8 cellular contexts compared by ENCODE assay signal in genomic region chr1:54886724-54887664, GRCh38. TPM values are rescaled to one million over a fixed set of nuclear protein-coding genes. Genes with fewer than 3 reads are reported as not detected.
DNase-seq lines count a peak whose midpoint lies in the region; ATAC-seq and TF ChIP-seq lines count a peak whose summit lies in the region.

A gene with protein sequence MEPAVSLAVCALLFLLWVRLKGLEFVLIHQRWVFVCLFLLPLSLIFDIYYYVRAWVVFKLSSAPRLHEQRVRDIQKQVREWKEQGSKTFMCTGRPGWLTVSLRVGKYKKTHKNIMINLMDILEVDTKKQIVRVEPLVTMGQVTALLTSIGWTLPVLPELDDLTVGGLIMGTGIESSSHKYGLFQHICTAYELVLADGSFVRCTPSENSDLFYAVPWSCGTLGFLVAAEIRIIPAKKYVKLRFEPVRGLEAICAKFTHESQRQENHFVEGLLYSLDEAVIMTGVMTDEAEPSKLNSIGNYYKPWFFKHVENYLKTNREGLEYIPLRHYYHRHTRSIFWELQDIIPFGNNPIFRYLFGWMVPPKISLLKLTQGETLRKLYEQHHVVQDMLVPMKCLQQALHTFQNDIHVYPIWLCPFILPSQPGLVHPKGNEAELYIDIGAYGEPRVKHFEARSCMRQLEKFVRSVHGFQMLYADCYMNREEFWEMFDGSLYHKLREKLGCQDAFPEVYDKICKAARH (minus strand): TSS chr1:54887195. CDS start chr1:54887119, 76 bp downstream.

- H3K4me3 Mint-ChIP-seq in HFFc6 (peak within 1 kb of the TSS; percentile 96), T-cell (peak within 1 kb of the TSS; percentile 88 to 95 (median 95)), progenitor cell of endocrine pancreas (ENCODE audit: low read depth) (peak within 1 kb of the TSS; percentile 93)

- peak within 1 kb of the TSS; percentile 62; the same call in 1 of the 2 replicates for H3K27ac Mint-ChIP-seq in HFFc6
- H3K27ac Mint-ChIP-seq in T-cell: peak within 1 kb of the TSS in 1 of 2 donors; percentile 64
- H3K27ac Mint-ChIP-seq in progenitor cell of endocrine pancreas: peak within 1 kb of the TSS; percentile 96

- POLR2A ChIA-PET in T-cell (lab: Charles Lee): no interaction called here

- DNase-seq in GM12864 (ENCODE audit: low read depth) (peak; percentile 33), HFFc6 (peak; percentile 58), NAMALWA (ENCODE audit: low spot score) (peak; percentile 75), T-cell (peak; percentile 24 to 73 (median 48)), amniotic epithelial cell (ENCODE audit: low read depth) (peak; percentile 76), left cardiac atrium (peak; percentile 88), progenitor cell of endocrine pancreas (ENCODE audit: low spot score, unreplicated experiment) (peak; percentile 62), ureter (ENCODE audit: low spot score) (peak; percentile 82)

- H3K36me3 Mint-ChIP-seq in HFFc6 (ENCODE audit: low read depth) (peaks cover 13% of the 10 kb centered on the region), T-cell (peaks cover 5% of the 10 kb centered on the region), progenitor cell of endocrine pancreas (ENCODE audit: insufficient read depth) (peaks cover 10% of the 10 kb centered on the region)

- peak; percentile 90 to 94 (median 92) for ATAC-seq in T-cell (replicated peaks in 1 of 4)
- ATAC-seq in left cardiac atrium: peak; percentile 97 to 98

- no peak for TF ChIP-seq CTCF in GM12864 (IDR thresholded peaks at IDR 0.05; ENCODE audit: low read depth, low read length, missing control alignments)
- TF ChIP-seq CTCF in HFFc6 (IDR thresholded peaks at IDR 0.05): no peak
- TF ChIP-seq CTCF in progenitor cell of endocrine pancreas (IDR thresholded peaks at IDR 0.05; ENCODE audit: unreplicated experiment): no peak

- H3K4me1 Mint-ChIP-seq in HFFc6 (ENCODE audit: low read depth) (peaks cover 59% of the 10 kb centered on the region), T-cell (peaks cover 24 to 28% (median 24%) of the 10 kb centered on the region in 3 donors), progenitor cell of endocrine pancreas (ENCODE audit: low read depth) (peaks cover 57% of the 10 kb centered on the region)

- intact Hi-C loops in left cardiac atrium (cut with DNase I): loop anchor here in 1 of 2 donors (10.0 kb wide), 1 partner anchor 58 kb away; no protein-coding TSS in a partner anchor

- H3K9me3 Mint-ChIP-seq in HFFc6: no peaks in the 10 kb centered on the region
- H3K9me3 Mint-ChIP-seq in T-cell: no peaks in the 10 kb centered on the region
- no peaks in the 10 kb centered on the region for H3K9me3 Mint-ChIP-seq in progenitor cell of endocrine pancreas (ENCODE audit: low read depth)

- CTCF ChIA-PET in T-cell (lab: Charles Lee): interaction anchor here (0.5 to 1.1 kb wide), 6 partner anchors 9 to 398 kb away, joined by 3 to 8 read pairs (median 3); no protein-coding TSS in a partner anchor

- H3K4me3 ChIP-seq in GM12864 (ENCODE audit: low read depth, low read length): peak within 1 kb of the TSS; percentile 79

- H3K27me3 Mint-ChIP-seq in HFFc6 (ENCODE audit: insufficient read depth) (peaks cover 3% of the 10 kb centered on the region), T-cell (peaks cover 5 to 15% of the 10 kb centered on the region in 2 donors), progenitor cell of endocrine pancreas (peaks cover under 1% of the 10 kb centered on the region)

RNA-seq across cellular contexts. Expression of the gene that starts here (rescaled TPM):
- 10 to 100 TPM; 39.3 to 88.4 (median 74.8) TPM for total RNA-seq in HFFc6 (2021; fragmentation: NEBNext Ultra II Directional; extraction: Animal tissue kit (Norgen Biotek cat#: 25700))
- total RNA-seq in T-cell (10 to 100 TPM in 3 of 5 donors, 1 to 10 TPM in 2; 4.5 to 19.9 (median 10.7) TPM), left cardiac atrium (10 to 100 TPM; 54.7 to 55.4 TPM), progenitor cell of endocrine pancreas (217 and 229 TPM in 2 replicates), ureter (190 TPM)

Comparison
In these comparisons a context has a peak if more than half of its experiments do, and no peak if none do; other contexts are left out.
1. Peak in every context shown above with its lines: DNase-seq, ATAC-seq and H3K4me3 ChIP-seq.
2. DNase-seq: peak in every context shown above with its lines; median percentile 88 in left cardiac atrium; 82 in ureter; 76 in amniotic epithelial cell; 75 in NAMALWA; 62 in progenitor cell of endocrine pancreas; 58 in HFFc6; 48 in T-cell; 33 in GM12864.